Comparison of ENCODE assay signal across 1 cellular context in genomic region chr9:114080195-114080772, GRCh38.
TF ChIP-seq lines count a peak whose summit lies in the region.

No MANE protein-coding gene starts in this region.

TF ChIP-seq in HepG2, 621 proteins besides CTCF, POLR2A, EP300 and RAD21 (continued from another document and continues in another):
- TF ChIP-seq, protein P1, sequence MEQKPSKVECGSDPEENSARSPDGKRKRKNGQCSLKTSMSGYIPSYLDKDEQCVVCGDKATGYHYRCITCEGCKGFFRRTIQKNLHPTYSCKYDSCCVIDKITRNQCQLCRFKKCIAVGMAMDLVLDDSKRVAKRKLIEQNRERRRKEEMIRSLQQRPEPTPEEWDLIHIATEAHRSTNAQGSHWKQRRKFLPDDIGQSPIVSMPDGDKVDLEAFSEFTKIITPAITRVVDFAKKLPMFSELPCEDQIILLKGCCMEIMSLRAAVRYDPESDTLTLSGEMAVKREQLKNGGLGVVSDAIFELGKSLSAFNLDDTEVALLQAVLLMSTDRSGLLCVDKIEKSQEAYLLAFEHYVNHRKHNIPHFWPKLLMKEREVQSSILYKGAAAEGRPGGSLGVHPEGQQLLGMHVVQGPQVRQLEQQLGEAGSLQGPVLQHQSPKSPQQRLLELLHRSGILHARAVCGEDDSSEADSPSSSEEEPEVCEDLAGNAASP (CRISPR knock-in tag; IDR thresholded peaks at IDR 0.05; ENCODE audit: borderline replicate concordance): no peak
- TF ChIP-seq NAIF1 (CRISPR knock-in tag; IDR thresholded peaks at IDR 0.05; ENCODE audit: borderline replicate concordance) (no peak), ZNF747 (CRISPR knock-in tag; IDR thresholded peaks at IDR 0.05; ENCODE audit: borderline replicate concordance) (no peak), SOX13 (IDR thresholded peaks at IDR 0.05) (no peak), SOX13 (CRISPR knock-in tag; conservative IDR thresholded peaks at IDR 0.05 in 1 of 2, IDR thresholded peaks at IDR 0.05 in 1 of 2) (no peak), ZSCAN12 (CRISPR knock-in tag; IDR thresholded peaks at IDR 0.05) (no peak), HNRNPLL (IDR thresholded peaks at IDR 0.05; ENCODE audit: low read depth, low read length, poor library complexity, severe bottlenecking) (no peak), POLR2G (IDR thresholded peaks at IDR 0.05; ENCODE audit: low read depth, low read length) (no peak), CREB3 (CRISPR knock-in tag; IDR thresholded peaks at IDR 0.05) (no peak), TERF1 (CRISPR knock-in tag; IDR thresholded peaks at IDR 0.05) (no peak), REPIN1 (CRISPR knock-in tag; IDR thresholded peaks at IDR 0.05; ENCODE audit: borderline replicate concordance, low read depth) (no peak), SCMH1 (CRISPR knock-in tag; IDR thresholded peaks at IDR 0.05; ENCODE audit: borderline replicate concordance) (no peak), ZFAT (CRISPR knock-in tag; conservative IDR thresholded peaks at IDR 0.05) (no peak), ZNF451 (CRISPR knock-in tag; IDR thresholded peaks at IDR 0.05) (no peak), TARDBP (CRISPR knock-in tag; IDR thresholded peaks at IDR 0.05) (no peak), STAG1 (CRISPR knock-in tag; IDR thresholded peaks at IDR 0.05) (no peak), ZNF331 (CRISPR knock-in tag; IDR thresholded peaks at IDR 0.05) (no peak), NCOA5 (CRISPR knock-in tag; IDR thresholded peaks at IDR 0.05) (no peak), ATF7-NPFF (CRISPR knock-in tag; IDR thresholded peaks at IDR 0.05; ENCODE audit: low read depth) (no peak), PCBP2 (optimal IDR thresholded peaks at IDR 0.05; ENCODE audit: low read depth, low read length, poor library complexity, severe bottlenecking) (no peak), NFIC (IDR thresholded peaks at IDR 0.05; ENCODE audit: low read length) (no peak), ZNF556 (CRISPR knock-in tag; IDR thresholded peaks at IDR 0.05; ENCODE audit: borderline replicate concordance) (no peak), ZSCAN20 (CRISPR knock-in tag; IDR thresholded peaks at IDR 0.05; ENCODE audit: borderline replicate concordance) (no peak), ZNF296 (CRISPR knock-in tag; conservative IDR thresholded peaks at IDR 0.05) (no peak), ISX (CRISPR knock-in tag; conservative IDR thresholded peaks at IDR 0.05) (no peak), RFX1 (IDR thresholded peaks at IDR 0.05) (no peak), ZNF614 (CRISPR knock-in tag; IDR thresholded peaks at IDR 0.05; ENCODE audit: borderline replicate concordance) (no peak), ASH2L (IDR thresholded peaks at IDR 0.05; ENCODE audit: insufficient read length, low read depth, low read length) (no peak), ZNF841 (CRISPR knock-in tag; IDR thresholded peaks at IDR 0.05; ENCODE audit: borderline replicate concordance) (no peak), MED8 (CRISPR knock-in tag; IDR thresholded peaks at IDR 0.05; ENCODE audit: insufficient replicate concordance) (no peak), DPF2 (CRISPR knock-in tag; IDR thresholded peaks at IDR 0.05; ENCODE audit: borderline replicate concordance, low read depth) (no peak), ATRX (CRISPR knock-in tag; IDR thresholded peaks at IDR 0.05; ENCODE audit: borderline replicate concordance) (no peak), SIN3B (IDR thresholded peaks at IDR 0.05; ENCODE audit: low read length) (no peak), ZC3H4 (CRISPR knock-in tag; IDR thresholded peaks at IDR 0.05; ENCODE audit: borderline replicate concordance) (0 out of 2 replicates have a peak, but pooled peaks have one; percentile 66), ZGPAT (CRISPR knock-in tag; IDR thresholded peaks at IDR 0.05) (no peak), BORCS8-MEF2B (CRISPR knock-in tag; IDR thresholded peaks at IDR 0.05) (no peak), CREB1 (IDR thresholded peaks at IDR 0.05) (no peak), CREB1 (CRISPR knock-in tag; IDR thresholded peaks at IDR 0.05) (no peak), KAT8 (CRISPR knock-in tag; IDR thresholded peaks at IDR 0.05) (no peak), ZNF12 (CRISPR knock-in tag; IDR thresholded peaks at IDR 0.05) (no peak), SMC3 (IDR thresholded peaks at IDR 0.05; ENCODE audit: low read length) (no peak), ZNF766 (CRISPR knock-in tag; IDR thresholded peaks at IDR 0.05; ENCODE audit: borderline replicate concordance) (no peak), RORA (CRISPR knock-in tag; IDR thresholded peaks at IDR 0.05) (no peak), SNAPC2 (CRISPR knock-in tag; IDR thresholded peaks at IDR 0.05) (no peak), PHB2 (IDR thresholded peaks at IDR 0.05; ENCODE audit: partially characterized antibody) (no peak), DMAP1 (CRISPR knock-in tag; IDR thresholded peaks at IDR 0.05) (0 out of 2 replicates have a peak, but pooled peaks have one; percentile 5), BRD4 (CRISPR knock-in tag; IDR thresholded peaks at IDR 0.05) (no peak)
- TF ChIP-seq, protein P2, sequence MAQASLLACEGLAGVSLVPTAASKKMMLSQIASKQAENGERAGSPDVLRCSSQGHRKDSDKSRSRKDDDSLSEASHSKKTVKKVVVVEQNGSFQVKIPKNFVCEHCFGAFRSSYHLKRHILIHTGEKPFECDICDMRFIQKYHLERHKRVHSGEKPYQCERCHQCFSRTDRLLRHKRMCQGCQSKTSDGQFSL (CRISPR knock-in tag; IDR thresholded peaks at IDR 0.05): peak; percentile 13; the same call in 1 of the 2 replicates
- TF ChIP-seq, protein P3, sequence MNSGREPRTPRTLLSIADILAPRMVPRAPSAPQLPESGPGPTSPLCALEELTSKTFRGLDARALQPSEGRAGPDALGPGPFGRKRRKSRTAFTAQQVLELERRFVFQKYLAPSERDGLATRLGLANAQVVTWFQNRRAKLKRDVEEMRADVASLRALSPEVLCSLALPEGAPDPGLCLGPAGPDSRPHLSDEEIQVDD (CRISPR knock-in tag; IDR thresholded peaks at IDR 0.05; ENCODE audit: borderline replicate concordance): no peak
- TF ChIP-seq, protein P4, sequence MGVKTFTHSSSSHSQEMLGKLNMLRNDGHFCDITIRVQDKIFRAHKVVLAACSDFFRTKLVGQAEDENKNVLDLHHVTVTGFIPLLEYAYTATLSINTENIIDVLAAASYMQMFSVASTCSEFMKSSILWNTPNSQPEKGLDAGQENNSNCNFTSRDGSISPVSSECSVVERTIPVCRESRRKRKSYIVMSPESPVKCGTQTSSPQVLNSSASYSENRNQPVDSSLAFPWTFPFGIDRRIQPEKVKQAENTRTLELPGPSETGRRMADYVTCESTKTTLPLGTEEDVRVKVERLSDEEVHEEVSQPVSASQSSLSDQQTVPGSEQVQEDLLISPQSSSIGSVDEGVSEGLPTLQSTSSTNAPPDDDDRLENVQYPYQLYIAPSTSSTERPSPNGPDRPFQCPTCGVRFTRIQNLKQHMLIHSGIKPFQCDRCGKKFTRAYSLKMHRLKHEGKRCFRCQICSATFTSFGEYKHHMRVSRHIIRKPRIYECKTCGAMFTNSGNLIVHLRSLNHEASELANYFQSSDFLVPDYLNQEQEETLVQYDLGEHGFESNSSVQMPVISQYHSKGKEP (CRISPR knock-in tag; IDR thresholded peaks at IDR 0.05): no peak
- TF ChIP-seq, protein P5, sequence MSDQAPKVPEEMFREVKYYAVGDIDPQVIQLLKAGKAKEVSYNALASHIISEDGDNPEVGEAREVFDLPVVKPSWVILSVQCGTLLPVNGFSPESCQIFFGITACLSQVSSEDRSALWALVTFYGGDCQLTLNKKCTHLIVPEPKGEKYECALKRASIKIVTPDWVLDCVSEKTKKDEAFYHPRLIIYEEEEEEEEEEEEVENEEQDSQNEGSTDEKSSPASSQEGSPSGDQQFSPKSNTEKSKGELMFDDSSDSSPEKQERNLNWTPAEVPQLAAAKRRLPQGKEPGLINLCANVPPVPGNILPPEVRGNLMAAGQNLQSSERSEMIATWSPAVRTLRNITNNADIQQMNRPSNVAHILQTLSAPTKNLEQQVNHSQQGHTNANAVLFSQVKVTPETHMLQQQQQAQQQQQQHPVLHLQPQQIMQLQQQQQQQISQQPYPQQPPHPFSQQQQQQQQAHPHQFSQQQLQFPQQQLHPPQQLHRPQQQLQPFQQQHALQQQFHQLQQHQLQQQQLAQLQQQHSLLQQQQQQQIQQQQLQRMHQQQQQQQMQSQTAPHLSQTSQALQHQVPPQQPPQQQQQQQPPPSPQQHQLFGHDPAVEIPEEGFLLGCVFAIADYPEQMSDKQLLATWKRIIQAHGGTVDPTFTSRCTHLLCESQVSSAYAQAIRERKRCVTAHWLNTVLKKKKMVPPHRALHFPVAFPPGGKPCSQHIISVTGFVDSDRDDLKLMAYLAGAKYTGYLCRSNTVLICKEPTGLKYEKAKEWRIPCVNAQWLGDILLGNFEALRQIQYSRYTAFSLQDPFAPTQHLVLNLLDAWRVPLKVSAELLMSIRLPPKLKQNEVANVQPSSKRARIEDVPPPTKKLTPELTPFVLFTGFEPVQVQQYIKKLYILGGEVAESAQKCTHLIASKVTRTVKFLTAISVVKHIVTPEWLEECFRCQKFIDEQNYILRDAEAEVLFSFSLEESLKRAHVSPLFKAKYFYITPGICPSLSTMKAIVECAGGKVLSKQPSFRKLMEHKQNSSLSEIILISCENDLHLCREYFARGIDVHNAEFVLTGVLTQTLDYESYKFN (CRISPR knock-in tag; conservative IDR thresholded peaks at IDR 0.05): no peak
- TF ChIP-seq, protein P6, sequence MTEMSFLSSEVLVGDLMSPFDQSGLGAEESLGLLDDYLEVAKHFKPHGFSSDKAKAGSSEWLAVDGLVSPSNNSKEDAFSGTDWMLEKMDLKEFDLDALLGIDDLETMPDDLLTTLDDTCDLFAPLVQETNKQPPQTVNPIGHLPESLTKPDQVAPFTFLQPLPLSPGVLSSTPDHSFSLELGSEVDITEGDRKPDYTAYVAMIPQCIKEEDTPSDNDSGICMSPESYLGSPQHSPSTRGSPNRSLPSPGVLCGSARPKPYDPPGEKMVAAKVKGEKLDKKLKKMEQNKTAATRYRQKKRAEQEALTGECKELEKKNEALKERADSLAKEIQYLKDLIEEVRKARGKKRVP (CRISPR knock-in tag; IDR thresholded peaks at IDR 0.05): no peak
- TF ChIP-seq, protein P7, sequence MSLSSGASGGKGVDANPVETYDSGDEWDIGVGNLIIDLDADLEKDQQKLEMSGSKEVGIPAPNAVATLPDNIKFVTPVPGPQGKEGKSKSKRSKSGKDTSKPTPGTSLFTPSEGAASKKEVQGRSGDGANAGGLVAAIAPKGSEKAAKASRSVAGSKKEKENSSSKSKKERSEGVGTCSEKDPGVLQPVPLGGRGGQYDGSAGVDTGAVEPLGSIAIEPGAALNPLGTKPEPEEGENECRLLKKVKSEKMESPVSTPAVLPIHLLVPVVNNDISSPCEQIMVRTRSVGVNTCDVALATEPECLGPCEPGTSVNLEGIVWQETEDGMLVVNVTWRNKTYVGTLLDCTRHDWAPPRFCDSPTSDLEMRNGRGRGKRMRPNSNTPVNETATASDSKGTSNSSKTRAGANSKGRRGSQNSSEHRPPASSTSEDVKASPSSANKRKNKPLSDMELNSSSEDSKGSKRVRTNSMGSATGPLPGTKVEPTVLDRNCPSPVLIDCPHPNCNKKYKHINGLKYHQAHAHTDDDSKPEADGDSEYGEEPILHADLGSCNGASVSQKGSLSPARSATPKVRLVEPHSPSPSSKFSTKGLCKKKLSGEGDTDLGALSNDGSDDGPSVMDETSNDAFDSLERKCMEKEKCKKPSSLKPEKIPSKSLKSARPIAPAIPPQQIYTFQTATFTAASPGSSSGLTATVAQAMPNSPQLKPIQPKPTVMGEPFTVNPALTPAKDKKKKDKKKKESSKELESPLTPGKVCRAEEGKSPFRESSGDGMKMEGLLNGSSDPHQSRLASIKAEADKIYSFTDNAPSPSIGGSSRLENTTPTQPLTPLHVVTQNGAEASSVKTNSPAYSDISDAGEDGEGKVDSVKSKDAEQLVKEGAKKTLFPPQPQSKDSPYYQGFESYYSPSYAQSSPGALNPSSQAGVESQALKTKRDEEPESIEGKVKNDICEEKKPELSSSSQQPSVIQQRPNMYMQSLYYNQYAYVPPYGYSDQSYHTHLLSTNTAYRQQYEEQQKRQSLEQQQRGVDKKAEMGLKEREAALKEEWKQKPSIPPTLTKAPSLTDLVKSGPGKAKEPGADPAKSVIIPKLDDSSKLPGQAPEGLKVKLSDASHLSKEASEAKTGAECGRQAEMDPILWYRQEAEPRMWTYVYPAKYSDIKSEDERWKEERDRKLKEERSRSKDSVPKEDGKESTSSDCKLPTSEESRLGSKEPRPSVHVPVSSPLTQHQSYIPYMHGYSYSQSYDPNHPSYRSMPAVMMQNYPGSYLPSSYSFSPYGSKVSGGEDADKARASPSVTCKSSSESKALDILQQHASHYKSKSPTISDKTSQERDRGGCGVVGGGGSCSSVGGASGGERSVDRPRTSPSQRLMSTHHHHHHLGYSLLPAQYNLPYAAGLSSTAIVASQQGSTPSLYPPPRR (CRISPR knock-in tag; IDR thresholded peaks at IDR 0.05; ENCODE audit: borderline replicate concordance): no peak
